2 cellular contexts compared by ENCODE assay signal in genomic region chr17:4008496-4009163, GRCh38.
TF ChIP-seq lines count a peak whose summit lies in the region.

No MANE protein-coding gene starts in this region.

TF ChIP-seq in liver, 16 proteins besides CTCF, POLR2A, EP300 and RAD21:
- TF ChIP-seq YY1 (IDR thresholded peaks at IDR 0.05), result no peak
- no peak for TF ChIP-seq MAX (IDR thresholded peaks at IDR 0.05)
- TF ChIP-seq RXRA (IDR thresholded peaks at IDR 0.05), result peak in 1 of 2 donors; percentile 25
- TF ChIP-seq TAF1 (conservative IDR thresholded peaks at IDR 0.05), result no peak
- no peak for TF ChIP-seq HNF4G (IDR thresholded peaks at IDR 0.05)
- no peak for TF ChIP-seq JUND (IDR thresholded peaks at IDR 0.05)
- TF ChIP-seq NR2F2 (IDR thresholded peaks at IDR 0.05), result peak; percentile 11
- TF ChIP-seq ATF3 (IDR thresholded peaks at IDR 0.05), result no peak
- TF ChIP-seq FOXA1 (IDR thresholded peaks at IDR 0.05), result no peak

TF ChIP-seq in HepG2, 621 proteins besides CTCF, POLR2A, EP300 and RAD21:
- no peak for TF ChIP-seq ZNF570 (CRISPR knock-in tag; IDR thresholded peaks at IDR 0.05; ENCODE audit: borderline replicate concordance)
- no peak for TF ChIP-seq ZNF138 (CRISPR knock-in tag; IDR thresholded peaks at IDR 0.05; ENCODE audit: low read depth)
